In the genomic region with DNA sequence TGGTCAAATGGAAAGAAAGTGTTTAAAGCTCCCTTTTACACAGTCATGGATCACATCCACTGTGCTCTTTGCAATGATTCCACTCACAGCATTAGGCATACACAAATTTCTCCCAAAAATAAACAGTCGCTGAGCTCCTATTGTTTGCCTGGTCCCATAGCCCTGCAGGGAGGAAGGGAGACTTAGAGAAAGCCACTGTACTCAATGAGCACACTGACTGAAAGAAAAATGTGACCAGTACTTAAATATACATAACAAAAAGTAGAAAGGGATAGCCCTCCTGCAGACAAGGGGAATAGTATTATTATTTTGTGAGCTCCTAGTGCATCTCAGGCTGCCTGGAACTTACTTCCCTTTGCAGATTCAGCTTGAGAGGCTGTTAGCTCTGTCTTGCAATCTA, we compare ENCODE assay signal across 1 cellular context.
TF ChIP-seq lines count a peak whose summit lies in the region.

No MANE protein-coding gene starts in this region.

TF ChIP-seq in WTC11, 78 proteins besides CTCF, POLR2A, EP300 and RAD21 (continued from another document):
- TF ChIP-seq, protein P1, sequence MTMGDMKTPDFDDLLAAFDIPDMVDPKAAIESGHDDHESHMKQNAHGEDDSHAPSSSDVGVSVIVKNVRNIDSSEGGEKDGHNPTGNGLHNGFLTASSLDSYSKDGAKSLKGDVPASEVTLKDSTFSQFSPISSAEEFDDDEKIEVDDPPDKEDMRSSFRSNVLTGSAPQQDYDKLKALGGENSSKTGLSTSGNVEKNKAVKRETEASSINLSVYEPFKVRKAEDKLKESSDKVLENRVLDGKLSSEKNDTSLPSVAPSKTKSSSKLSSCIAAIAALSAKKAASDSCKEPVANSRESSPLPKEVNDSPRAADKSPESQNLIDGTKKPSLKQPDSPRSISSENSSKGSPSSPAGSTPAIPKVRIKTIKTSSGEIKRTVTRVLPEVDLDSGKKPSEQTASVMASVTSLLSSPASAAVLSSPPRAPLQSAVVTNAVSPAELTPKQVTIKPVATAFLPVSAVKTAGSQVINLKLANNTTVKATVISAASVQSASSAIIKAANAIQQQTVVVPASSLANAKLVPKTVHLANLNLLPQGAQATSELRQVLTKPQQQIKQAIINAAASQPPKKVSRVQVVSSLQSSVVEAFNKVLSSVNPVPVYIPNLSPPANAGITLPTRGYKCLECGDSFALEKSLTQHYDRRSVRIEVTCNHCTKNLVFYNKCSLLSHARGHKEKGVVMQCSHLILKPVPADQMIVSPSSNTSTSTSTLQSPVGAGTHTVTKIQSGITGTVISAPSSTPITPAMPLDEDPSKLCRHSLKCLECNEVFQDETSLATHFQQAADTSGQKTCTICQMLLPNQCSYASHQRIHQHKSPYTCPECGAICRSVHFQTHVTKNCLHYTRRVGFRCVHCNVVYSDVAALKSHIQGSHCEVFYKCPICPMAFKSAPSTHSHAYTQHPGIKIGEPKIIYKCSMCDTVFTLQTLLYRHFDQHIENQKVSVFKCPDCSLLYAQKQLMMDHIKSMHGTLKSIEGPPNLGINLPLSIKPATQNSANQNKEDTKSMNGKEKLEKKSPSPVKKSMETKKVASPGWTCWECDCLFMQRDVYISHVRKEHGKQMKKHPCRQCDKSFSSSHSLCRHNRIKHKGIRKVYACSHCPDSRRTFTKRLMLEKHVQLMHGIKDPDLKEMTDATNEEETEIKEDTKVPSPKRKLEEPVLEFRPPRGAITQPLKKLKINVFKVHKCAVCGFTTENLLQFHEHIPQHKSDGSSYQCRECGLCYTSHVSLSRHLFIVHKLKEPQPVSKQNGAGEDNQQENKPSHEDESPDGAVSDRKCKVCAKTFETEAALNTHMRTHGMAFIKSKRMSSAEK (CRISPR knock-in tag; IDR thresholded peaks at IDR 0.05; ENCODE audit: borderline replicate concordance): no peak
- TF ChIP-seq NFATC4 (CRISPR knock-in tag; IDR thresholded peaks at IDR 0.05): no peak
- no peak for TF ChIP-seq E2F5 (CRISPR knock-in tag; IDR thresholded peaks at IDR 0.05)
- no peak for TF ChIP-seq TEAD4 (CRISPR knock-in tag; IDR thresholded peaks at IDR 0.05)
- TF ChIP-seq PRRX2 (CRISPR knock-in tag; IDR thresholded peaks at IDR 0.05): no peak
- no peak for TF ChIP-seq ATF2 (CRISPR knock-in tag; IDR thresholded peaks at IDR 0.05; ENCODE audit: borderline replicate concordance, low read depth)
- TF ChIP-seq GRHL2 (CRISPR knock-in tag; IDR thresholded peaks at IDR 0.05; ENCODE audit: insufficient replicate concordance, severe bottlenecking): no peak
- TF ChIP-seq PREB (CRISPR knock-in tag; IDR thresholded peaks at IDR 0.05; ENCODE audit: borderline replicate concordance): no peak
- no peak for TF ChIP-seq GTF2I (CRISPR knock-in tag; conservative IDR thresholded peaks at IDR 0.05)
- no peak for TF ChIP-seq ZNF281 (CRISPR knock-in tag; IDR thresholded peaks at IDR 0.05)
